15 cellular contexts compared by ENCODE assay signal in the genomic region with DNA sequence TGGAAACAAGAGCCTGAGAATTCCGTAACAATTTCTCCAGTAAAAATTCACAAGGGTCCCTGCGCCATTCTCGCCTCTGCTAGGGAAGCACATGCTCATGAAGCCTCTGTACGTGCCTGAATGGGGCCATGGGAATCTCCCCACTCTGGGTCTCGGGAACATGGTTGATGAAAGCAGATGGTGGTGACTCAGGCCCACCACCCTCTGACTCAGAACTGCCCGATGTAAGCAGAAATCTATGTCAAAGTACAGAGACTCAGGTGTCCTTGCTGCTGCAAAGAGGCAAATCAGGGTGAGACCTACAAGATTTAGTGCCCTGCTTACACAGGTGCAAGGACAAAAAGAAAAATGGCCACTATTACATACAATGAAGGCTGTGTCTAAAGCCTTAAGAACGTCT.
DNase-seq lines count a peak whose midpoint lies in the region; FAIRE-seq and TF ChIP-seq lines count a peak whose summit lies in the region.
"Had no signal": no experiment of that assay in that cellular context is flagged by ENCODE, and none has a peak within 500 bp of the region (broad histone marks: within the 10 kb centered on the region; RNA-seq: fewer than 3 reads in every experiment).

No MANE protein-coding gene starts in this region.

- WGBS in spleen, 5 donors: 77 to 90% (median 84%) methylated on average over 7 of the region's 7 CpGs
- WGBS in thyroid gland, 2 donors: 86 to 90% methylated on average over 7 of the region's 7 CpGs

- no peak for TF ChIP-seq CTCF in foreskin fibroblast (IDR thresholded peaks at IDR 0.05; ENCODE audit: low read depth, low read length)
- TF ChIP-seq CTCF in spleen (IDR thresholded peaks at IDR 0.05 in 8 of 11, conservative IDR thresholded peaks at IDR 0.05 in 3 of 11): no peak
- TF ChIP-seq CTCF in thyroid gland (IDR thresholded peaks at IDR 0.05): no peak

- H3K27me3 ChIP-seq in spleen (replicated peaks in 1 of 7): no peaks in the 10 kb centered on the region
- no peaks in the 10 kb centered on the region for H3K27me3 ChIP-seq in thyroid gland
- H3K27me3 ChIP-seq: colonic mucosa, esophagus squamous epithelium, uterus had no signal

- intact Hi-C loops in spleen (cut with DNase I; ENCODE audit: low total_unique reads) (no loop called here), thyroid gland (cut with DNase I) (no loop called here)

- H3K9me3 ChIP-seq in spleen (no peaks in the 10 kb centered on the region), thyroid gland (no peaks in the 10 kb centered on the region)
- H3K9me3 ChIP-seq: colonic mucosa, esophagus squamous epithelium, uterus had no signal

- H3K4me3 ChIP-seq in foreskin fibroblast (ENCODE audit: low read depth in 1 of 2, low read length in 2 of 2) (no peak overlapping the region), spleen (no peak overlapping the region), thyroid gland (replicated peaks in 1 of 3) (no peak overlapping the region)
- H3K4me3 ChIP-seq: colonic mucosa, esophagus squamous epithelium, uterus had no signal

- H3K36me3 ChIP-seq in spleen (no peaks in the 10 kb centered on the region), thyroid gland (no peaks in the 10 kb centered on the region)
- H3K36me3 ChIP-seq: colonic mucosa, esophagus squamous epithelium, uterus had no signal

- H3K4me1 ChIP-seq in spleen (peaks cover 0 to 24% (median 11%) of the 10 kb centered on the region in 6 donors), thyroid gland (peaks cover 10 to 12% of the 10 kb centered on the region in 2 donors)
- H3K4me1 ChIP-seq: colonic mucosa, parathyroid adenoma, uterus had no signal

- no peak for FAIRE-seq in urothelium cell line (lab: Jason Lieb, UNC)

- peak; percentile 15 for DNase-seq in stimulated activated CD4-positive, alpha-beta T cell treated with anti-CD3 and anti-CD28 coated beads, Interleukin-1b, Interleukin-23, amount 100 ng/mL, for 48 hours
- DNase-seq in stimulated activated CD4-positive, alpha-beta T cell treated with anti-CD3 and anti-CD28 coated beads, Interleukin-2, amount 100 ng/mL, for 48 hours: no peak
- peak; percentile 41 to 78 for DNase-seq in foreskin fibroblast
- DNase-seq in urothelium cell line (ENCODE audit: low spot score): peak; percentile 11
- DNase-seq in spleen: no peak
- no peak for DNase-seq in COLO829 (ENCODE audit: low spot score)
- no peak for DNase-seq in thyroid gland
- DNase-seq: activated gamma-delta T cell treated with Interleukin-2 at 50 U/mL for 16 hours, colonic mucosa, esophagus squamous epithelium, NCI-H1105 treated with DMSO at 0.1 percent for 48 hours, NCI-H526 treated with DMSO at 0.1 percent for 48 hours, uterus had no signal

- TF ChIP-seq POLR2A in spleen (IDR thresholded peaks at IDR 0.05): no peak
- no peak for TF ChIP-seq POLR2A in thyroid gland (IDR thresholded peaks at IDR 0.05)

- H3K27ac ChIP-seq in angular gyrus (ENCODE audit: low read depth, low read length) (peak overlapping the region; percentile 60), spleen (no peak overlapping the region), thyroid gland (no peak overlapping the region)
- H3K27ac ChIP-seq: colonic mucosa, esophagus squamous epithelium, parathyroid adenoma, uterus had no signal

Comparison
In these comparisons a context has a peak if more than half of its experiments do, and no peak if none do; other contexts are left out.
1. DNase-seq: peak in stimulated activated CD4-positive, alpha-beta T cell treated with anti-CD3 and anti-CD28 coated beads, Interleukin-1b, Interleukin-23, amount 100 ng/mL, for 48 hours (single experiment), foreskin fibroblast (2 of 2) and urothelium cell line (single experiment); none in stimulated activated CD4-positive, alpha-beta T cell treated with anti-CD3 and anti-CD28 coated beads, Interleukin-2, amount 100 ng/mL, for 48 hours (0 of 2), spleen (single experiment), COLO829 (single experiment) and thyroid gland (0 of 2).